Comparison of ENCODE assay signal across 1 cellular context in genomic region chr14:64363265-64363840, GRCh38.
TF ChIP-seq lines count a peak whose summit lies in the region.

No MANE protein-coding gene starts in this region.

TF ChIP-seq in K562, 482 proteins besides CTCF, POLR2A, EP300 and RAD21 (continued from another document and continues in another):
- TF ChIP-seq ZBTB40 (IDR thresholded peaks at IDR 0.05) (0 out of 2 replicates have a peak, but pooled peaks have one; percentile 3), ZBTB40 (CRISPR knock-in tag; IDR thresholded peaks at IDR 0.05) (no peak), ZNF778 (CRISPR knock-in tag; IDR thresholded peaks at IDR 0.05) (0 out of 2 replicates have a peak, but pooled peaks have one; percentile 86), HDGF (IDR thresholded peaks at IDR 0.05) (no peak), ETV5 (CRISPR knock-in tag; IDR thresholded peaks at IDR 0.05; ENCODE audit: low read depth) (no peak), ZNF263 (CRISPR knock-in tag; IDR thresholded peaks at IDR 0.05; ENCODE audit: borderline replicate concordance) (no peak), SMC3 (conservative IDR thresholded peaks at IDR 0.05; ENCODE audit: insufficient read depth, low read depth, low read length) (no peak), MXI1 (IDR thresholded peaks at IDR 0.05; ENCODE audit: low read depth, low read length) (no peak), SIN3B (IDR thresholded peaks at IDR 0.05; ENCODE audit: low read depth) (no peak), PTBP1 (IDR thresholded peaks at IDR 0.05; ENCODE audit: low read depth, low read length) (no peak), HDAC8 (tag; IDR thresholded peaks at IDR 0.05) (peak; percentile 100), ZNF280B (CRISPR knock-in tag; IDR thresholded peaks at IDR 0.05) (peak; percentile 93), FOXJ2 (tag; IDR thresholded peaks at IDR 0.05) (no peak), JUND (IDR thresholded peaks at IDR 0.05; ENCODE audit: borderline replicate concordance, low read depth, low read length) (peak; percentile 77), JUND (tag; IDR thresholded peaks at IDR 0.05; ENCODE audit: borderline replicate concordance, low read depth, low read length) (peak; percentile 92), NFXL1 (CRISPR knock-in tag; IDR thresholded peaks at IDR 0.05) (peak; percentile 98), KLF13 (tag; IDR thresholded peaks at IDR 0.05; ENCODE audit: borderline replicate concordance, low read depth) (peak; percentile 96), RB1 (IDR thresholded peaks at IDR 0.05; ENCODE audit: low read depth) (no peak), RBM14 (IDR thresholded peaks at IDR 0.05; ENCODE audit: borderline replicate concordance, insufficient read depth, low read depth, low read length) (no peak), CBX2 (IDR thresholded peaks at IDR 0.05; ENCODE audit: insufficient read depth, low read length, poor library complexity, severe bottlenecking) (no peak), NUFIP1 (IDR thresholded peaks at IDR 0.05; ENCODE audit: partially characterized antibody) (peak; percentile 95), TCFL5 (CRISPR knock-in tag; conservative IDR thresholded peaks at IDR 0.05) (peak; percentile 100), AFF4 (CRISPR knock-in tag; IDR thresholded peaks at IDR 0.05) (no peak), ATF6 (CRISPR knock-in tag; IDR thresholded peaks at IDR 0.05) (no peak), FOXK1 (CRISPR knock-in tag; IDR thresholded peaks at IDR 0.05; ENCODE audit: borderline replicate concordance) (no peak), NFIX (CRISPR knock-in tag; IDR thresholded peaks at IDR 0.05; ENCODE audit: low read depth) (peak; percentile 85), DIDO1 (tag; IDR thresholded peaks at IDR 0.05; ENCODE audit: low read depth) (peak; percentile 98), ZNF644 (tag; IDR thresholded peaks at IDR 0.05; ENCODE audit: low read depth) (peak; percentile 100), NR2C2 (CRISPR knock-in tag; IDR thresholded peaks at IDR 0.05) (no peak), NR2C2 (tag; IDR thresholded peaks at IDR 0.05) (peak; percentile 93), ZNF707 (CRISPR knock-in tag; conservative IDR thresholded peaks at IDR 0.05) (peak; percentile 89), ZNF174 (CRISPR knock-in tag; IDR thresholded peaks at IDR 0.05) (peak; percentile 99), NFE2L1 (tag; IDR thresholded peaks at IDR 0.05; ENCODE audit: borderline replicate concordance, low read depth) (peak; percentile 91), ILF3 (IDR thresholded peaks at IDR 0.05; ENCODE audit: borderline replicate concordance) (no peak), TBP (optimal IDR thresholded peaks at IDR 0.05; ENCODE audit: low read depth, low read length) (no peak), TFE3 (CRISPR knock-in tag; IDR thresholded peaks at IDR 0.05) (peak; percentile 85), RNF2 (IDR thresholded peaks at IDR 0.05) (no peak), CREM (IDR thresholded peaks at IDR 0.05; ENCODE audit: low read depth) (peak; percentile 30; the same call in 1 of the 2 replicates), MIER1 (IDR thresholded peaks at IDR 0.05; ENCODE audit: low read depth) (no peak), HIVEP1 (CRISPR knock-in tag; IDR thresholded peaks at IDR 0.05) (peak; percentile 99), PURB (CRISPR knock-in tag; IDR thresholded peaks at IDR 0.05; ENCODE audit: low read depth) (no peak), MCM2 (IDR thresholded peaks at IDR 0.05; ENCODE audit: low read depth) (no peak), RFX7 (CRISPR knock-in tag; IDR thresholded peaks at IDR 0.05) (peak; percentile 95), ZNF445 (CRISPR knock-in tag; IDR thresholded peaks at IDR 0.05; ENCODE audit: low read depth) (peak; percentile 98), ZFP30 (CRISPR knock-in tag; IDR thresholded peaks at IDR 0.05; ENCODE audit: borderline replicate concordance) (peak; percentile 36; the same call in 1 of the 2 replicates), GABPB2 (CRISPR knock-in tag; conservative IDR thresholded peaks at IDR 0.05) (peak; percentile 74; the same call in 1 of the 2 replicates), ETV1 (tag; conservative IDR thresholded peaks at IDR 0.05; ENCODE audit: low read depth) (peak; percentile 93), ARID3A (IDR thresholded peaks at IDR 0.05; ENCODE audit: borderline replicate concordance, low read depth, low read length) (peak; percentile 64; the same call in 1 of the 2 replicates), YY1 (IDR thresholded peaks at IDR 0.05; ENCODE audit: borderline replicate concordance in 1 of 3, control insufficient read depth in 1 of 3, extremely low read depth in 1 of 3, insufficient read depth in 3 of 3, insufficient read length in 1 of 3, insufficient replicate concordance in 2 of 3, low read depth in 1 of 3, low read length in 2 of 3) (peak in 1 of 3 experiments; percentile 63), MECOM (CRISPR knock-in tag; IDR thresholded peaks at IDR 0.05) (peak; percentile 99)
